ENCODE assay signal across 2 cellular contexts in the genomic region with DNA sequence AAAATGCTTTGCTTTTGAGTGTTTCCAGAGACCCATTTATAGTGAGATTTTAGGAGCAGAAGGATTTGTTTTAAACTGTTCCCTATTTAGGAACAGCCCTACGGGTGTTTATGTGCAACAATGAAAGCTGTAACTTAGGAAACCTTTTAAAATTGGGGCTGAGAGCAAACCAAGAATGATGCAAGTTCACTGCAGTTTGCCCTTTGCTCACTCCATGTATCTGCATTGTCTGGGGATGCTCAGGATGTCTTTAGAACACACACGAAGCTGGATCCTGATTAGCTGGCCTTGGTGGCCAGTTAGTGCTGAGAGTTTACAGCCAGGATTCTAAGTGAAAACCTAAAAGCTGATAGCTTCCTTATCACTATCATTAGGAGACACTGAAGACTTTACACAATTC.
TF ChIP-seq lines count a peak whose summit lies in the region.

No MANE protein-coding gene starts in this region.

TF ChIP-seq in HEK293, 187 proteins besides CTCF, POLR2A, EP300 and RAD21:
- TF ChIP-seq PRDM4 (tag by site-specific recombination; IDR thresholded peaks at IDR 0.05) (peak; percentile 43; the same call in 1 of the 2 replicates), SCRT2 (tag by site-specific recombination; IDR thresholded peaks at IDR 0.05) (no peak)

TF ChIP-seq in GM12878, 131 proteins besides CTCF, POLR2A, EP300 and RAD21:
- no peak for TF ChIP-seq YBX1 (IDR thresholded peaks at IDR 0.05)
- TF ChIP-seq CHD1 (IDR thresholded peaks at IDR 0.05; ENCODE audit: low read depth, low read length) = no peak
- TF ChIP-seq, protein P1, sequence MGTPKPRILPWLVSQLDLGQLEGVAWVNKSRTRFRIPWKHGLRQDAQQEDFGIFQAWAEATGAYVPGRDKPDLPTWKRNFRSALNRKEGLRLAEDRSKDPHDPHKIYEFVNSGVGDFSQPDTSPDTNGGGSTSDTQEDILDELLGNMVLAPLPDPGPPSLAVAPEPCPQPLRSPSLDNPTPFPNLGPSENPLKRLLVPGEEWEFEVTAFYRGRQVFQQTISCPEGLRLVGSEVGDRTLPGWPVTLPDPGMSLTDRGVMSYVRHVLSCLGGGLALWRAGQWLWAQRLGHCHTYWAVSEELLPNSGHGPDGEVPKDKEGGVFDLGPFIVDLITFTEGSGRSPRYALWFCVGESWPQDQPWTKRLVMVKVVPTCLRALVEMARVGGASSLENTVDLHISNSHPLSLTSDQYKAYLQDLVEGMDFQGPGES (IDR thresholded peaks at IDR 0.05) = no peak
- TF ChIP-seq EGR1 (IDR thresholded peaks at IDR 0.05; ENCODE audit: borderline replicate concordance in 1 of 2, low read depth in 2 of 2, low read length in 2 of 2) = no peak
